ENCODE assay signal across 16 cellular contexts in genomic region chr7:74311305-74311744, GRCh38. TPM values are rescaled to one million over a fixed set of nuclear protein-coding genes. Genes with fewer than 3 reads are reported as not detected.
A peak's percentile ranks its signal among the peaks of the same experiment; 100 is the strongest.
DNase-seq lines count a peak whose midpoint lies in the region; ATAC-seq and TF ChIP-seq lines count a peak whose summit lies in the region.
"Had no signal": no experiment of that assay in that cellular context is flagged by ENCODE, and none has a peak within 500 bp of the region (broad histone marks: within the 10 kb centered on the region; RNA-seq: fewer than 3 reads in every experiment).

No MANE protein-coding gene starts in this region.

- H3K79me1 ChIP-seq in mesenchymal stem cell (replicated peaks; ENCODE audit: low read length, poor library complexity, severe bottlenecking) = peaks cover 20% of the 10 kb centered on the region

- H3K9ac ChIP-seq in mesenchymal stem cell (ENCODE audit: low read length) = no peak overlapping the region

- H3K9me3 Mint-ChIP-seq in HFFc6 = peaks cover 7% of the 10 kb centered on the region
- H3K9me3 Mint-ChIP-seq: CD8-positive, alpha-beta T cell; endodermal cell; nephron had no signal

- H3K14ac ChIP-seq in mesenchymal stem cell (ENCODE audit: low read length in 2 of 2) = no peak overlapping the region

- no peak overlapping the region for H3K4me3 Mint-ChIP-seq in HFFc6
- H3K4me3 Mint-ChIP-seq: CD8-positive, alpha-beta T cell; endodermal cell; nephron had no signal

- no peak overlapping the region for H3K4me2 ChIP-seq in mesenchymal stem cell (ENCODE audit: low read length, poor library complexity, severe bottlenecking)

- H3K36me3 Mint-ChIP-seq in HFFc6 (ENCODE audit: low read depth) = peaks cover 12% of the 10 kb centered on the region
- H3K36me3 Mint-ChIP-seq: CD8-positive, alpha-beta T cell had no signal

- no peak overlapping the region for H3K18ac ChIP-seq in mesenchymal stem cell (ENCODE audit: low read depth in 1 of 2, low read length in 2 of 2)

- H2AK5ac ChIP-seq in mesenchymal stem cell (ENCODE audit: low read length, severe bottlenecking) = no peak overlapping the region

- H3K4me1 Mint-ChIP-seq in HFFc6 (ENCODE audit: low read depth) = peaks cover 25% of the 10 kb centered on the region
- H3K4me1 Mint-ChIP-seq: endodermal cell had no signal

- H3K27me3 ChIP-seq in mesenchymal stem cell (ENCODE audit: control insufficient read depth in 1 of 2, insufficient read depth in 1 of 2, low read length in 2 of 2) = no peaks in the 10 kb centered on the region
- H3K27me3 ChIP-seq in right atrium auricular region = no peaks in the 10 kb centered on the region
- H3K27me3 ChIP-seq: gastroesophageal sphincter had no signal

- H2AFZ ChIP-seq in mesenchymal stem cell (ENCODE audit: low read depth, low read length) = no peak overlapping the region

- no peak overlapping the region for H2BK5ac ChIP-seq in mesenchymal stem cell (ENCODE audit: low read depth, low read length, poor library complexity, severe bottlenecking)

- H3K4me1 ChIP-seq in mesenchymal stem cell (ENCODE audit: control insufficient read depth, insufficient read depth, low read depth, low read length) (peaks cover 16% of the 10 kb centered on the region), right atrium auricular region (peaks cover 0 to 17% of the 10 kb centered on the region in 2 donors)

- no peak overlapping the region for H2BK15ac ChIP-seq in mesenchymal stem cell (ENCODE audit: low read depth, poor library complexity, severe bottlenecking)

- no peaks in the 10 kb centered on the region for H3K9me3 ChIP-seq in mesenchymal stem cell (ENCODE audit: control insufficient read depth, low read length)
- H3K9me3 ChIP-seq in right atrium auricular region = no peaks in the 10 kb centered on the region
- H3K9me3 ChIP-seq: gastroesophageal sphincter, lower lobe of right lung had no signal

- H3K4ac ChIP-seq in mesenchymal stem cell (ENCODE audit: low read depth in 1 of 2, low read length in 2 of 2) = no peak overlapping the region

- no peaks in the 10 kb centered on the region; the same call in 1 of the 2 replicates for H3K27me3 Mint-ChIP-seq in HFFc6 (ENCODE audit: insufficient read depth)

- TF ChIP-seq CTCF in HFFc6 (IDR thresholded peaks at IDR 0.05) = no peak
- no peak for TF ChIP-seq CTCF in right atrium auricular region (IDR thresholded peaks at IDR 0.05)

- peaks cover 0 to 13% of the 10 kb centered on the region in 2 experiments for H3K36me3 ChIP-seq in mesenchymal stem cell (ENCODE audit: control insufficient read depth in 1 of 2, insufficient read depth in 2 of 2, low read depth in 1 of 2, low read length in 2 of 2)
- H3K36me3 ChIP-seq in right atrium auricular region = no peaks in the 10 kb centered on the region
- H3K36me3 ChIP-seq: gastroesophageal sphincter, lower lobe of right lung had no signal

- H3K23ac ChIP-seq in mesenchymal stem cell (ENCODE audit: low read length in 2 of 2) = no peak overlapping the region

- H3K27ac ChIP-seq in mesenchymal stem cell (ENCODE audit: low read length, poor library complexity, severe bottlenecking) (no peak overlapping the region), right atrium auricular region (no peak overlapping the region)
- H3K27ac ChIP-seq: gastroesophageal sphincter, lower lobe of right lung had no signal

- ATAC-seq in HG02884 (IDR thresholded peaks at IDR 0.05; ENCODE audit: unreplicated experiment) = no peak
- ATAC-seq in GM18502 (IDR thresholded peaks at IDR 0.05; ENCODE audit: poor library complexity, unreplicated experiment) = no peak
- ATAC-seq: CD8-positive, alpha-beta T cell; gastroesophageal sphincter; lower lobe of right lung had no signal

- no peak overlapping the region for H2BK120ac ChIP-seq in mesenchymal stem cell (ENCODE audit: low read depth, low read length)

- H3K4me3 ChIP-seq in mesenchymal stem cell (ENCODE audit: insufficient read depth in 1 of 2, low read depth in 1 of 2, low read length in 2 of 2) = no peak overlapping the region
- no peak overlapping the region for H3K4me3 ChIP-seq in right atrium auricular region
- H3K4me3 ChIP-seq: gastroesophageal sphincter, lower lobe of right lung had no signal

- 70% methylated on average over 4 of the region's 4 CpGs for WGBS in mesenchymal stem cell

- DNase-seq in NOMO-1 treated with DMSO at 0.1 percent for 48 hours (lab: John Stamatoyannopoulos, UW; ENCODE audit: unreplicated experiment) (peak; percentile 35), NOMO-1 treated with dmso at 0.1 percent for 144 hours (lab: John Stamatoyannopoulos, UW; ENCODE audit: unreplicated experiment) (no peak), HFFc6 (peak; percentile 66), SW480 (ENCODE audit: low spot score) (peak; percentile 89), mesenchymal stem cell (peak; percentile 51), right atrium auricular region (ENCODE audit: low spot score) (no peak)
- DNase-seq: activated naive CD4-positive, alpha-beta T cell treated with anti-CD3 and anti-CD28 coated beads, Interleukin-2, amount 50 U/mL, for 16 hours; CD8-positive, alpha-beta T cell; endodermal cell; GDM1; lower lobe of right lung; NCI-H1105 had no signal

- H2BK12ac ChIP-seq in mesenchymal stem cell (ENCODE audit: low read length in 2 of 2) = no peak overlapping the region

- no peak overlapping the region for H4K91ac ChIP-seq in mesenchymal stem cell (ENCODE audit: low read length)

- H3K27ac Mint-ChIP-seq in HFFc6 = no peak overlapping the region
- H3K27ac Mint-ChIP-seq: CD8-positive, alpha-beta T cell; endodermal cell; nephron had no signal

- no peak overlapping the region for H4K8ac ChIP-seq in mesenchymal stem cell (ENCODE audit: low read length)

RNA-seq across cellular contexts. Expression of gene CLIP2, which starts 22.1 kb away (rescaled TPM):
- total RNA-seq in HFFc6 (2021; fragmentation: NEBNext Ultra II Directional; extraction: Animal tissue kit (Norgen Biotek cat#: 25700)) = 10 to 100 TPM; 27.9 to 37.5 (median 34.5) TPM
- 68.2 TPM for polyA plus RNA-seq in mesenchymal stem cell (2013, experiment 1 of 2)
- polyA plus RNA-seq in mesenchymal stem cell (2013, experiment 2 of 2) = 63.3 TPM
- 10 to 100 TPM in 1 of 2 donors, 1 to 10 TPM in 1; 9.5 to 12.1 TPM for total RNA-seq in right atrium auricular region

RNA-seq across cellular contexts. Expression of gene RFC2, which starts 57.1 kb away (rescaled TPM):
- total RNA-seq in HFFc6 (2021; fragmentation: NEBNext Ultra II Directional; extraction: Animal tissue kit (Norgen Biotek cat#: 25700)) = 10 to 100 TPM; 16.8 to 37.7 (median 34.0) TPM
- polyA plus RNA-seq in mesenchymal stem cell (2013, experiment 1 of 2) = 17.3 TPM
- polyA plus RNA-seq in mesenchymal stem cell (2013, experiment 2 of 2) = 16.3 TPM
- 1 to 10 TPM; 6.0 to 8.5 TPM for total RNA-seq in right atrium auricular region

Comparison
In these comparisons a context has a peak if more than half of its experiments do, and no peak if none do; other contexts are left out.
1. DNase-seq: peak in NOMO-1 treated with DMSO at 0.1 percent for 48 hours (single experiment), HFFc6 (single experiment), SW480 (single experiment) and mesenchymal stem cell (single experiment); none in NOMO-1 treated with dmso at 0.1 percent for 144 hours (single experiment) and right atrium auricular region (single experiment).